ENCODE assay signal across 27 cellular contexts in genomic region chr12:124841558-124841945, GRCh38. TPM values are rescaled to one million over a fixed set of nuclear protein-coding genes. Genes with fewer than 3 reads are reported as not detected.
A peak's percentile ranks its signal among the peaks of the same experiment; 100 is the strongest.
DNase-seq lines count a peak whose midpoint lies in the region; ATAC-seq and TF ChIP-seq lines count a peak whose summit lies in the region.
"Had no signal": no experiment of that assay in that cellular context is flagged by ENCODE, and none has a peak within 500 bp of the region (broad histone marks: within the 10 kb centered on the region; RNA-seq: fewer than 3 reads in every experiment).

No MANE protein-coding gene starts in this region.

- no peak overlapping the region for H3K18ac ChIP-seq in mesendoderm (ENCODE audit: low read length)

- H3K4me2 ChIP-seq in mesendoderm (ENCODE audit: low read length), result no peak overlapping the region
- H3K4me2 ChIP-seq: hepatocyte had no signal

- no peak overlapping the region for H4K5ac ChIP-seq in mesendoderm (ENCODE audit: low read length)

- H3K36me3 Mint-ChIP-seq in brain, result peaks cover 9% of the 10 kb centered on the region
- peaks cover 0 to 6% of the 10 kb centered on the region in 2 donors for H3K36me3 Mint-ChIP-seq in activated naive CD4-positive, alpha-beta T cell treated with anti-CD3 and anti-CD28 coated beads, Interleukin-2, amount 50 U/mL, for 72 hours
- H3K36me3 Mint-ChIP-seq: activated naive CD4-positive, alpha-beta T cell treated with anti-CD3 and anti-CD28 coated beads, Interleukin-2, amount 50 U/mL, for 24 hours; natural killer cell treated with Interleukin-12 subunit alpha and Interleukin-12 subunit beta and Interleukin-15 and Interleukin-18, amount 100 ng/mL, for 72 hours had no signal

- no peaks in the 10 kb centered on the region for H3K9me3 ChIP-seq in transverse colon
- H3K9me3 ChIP-seq: uterus had no signal

- no peak overlapping the region for H3K27ac ChIP-seq in mesendoderm (ENCODE audit: low read depth, low read length)
- H3K27ac ChIP-seq in transverse colon, result peak overlapping the region; percentile 58 to 71 (median 62)
- H3K27ac ChIP-seq: hepatocyte, parathyroid adenoma, WERI-Rb-1 had no signal

- H3K4me3 ChIP-seq in mesendoderm (ENCODE audit: low read length) (no peak overlapping the region), transverse colon (no peak overlapping the region)
- H3K4me3 ChIP-seq: hepatocyte, uterus had no signal

- H3K27ac Mint-ChIP-seq in brain, result peak overlapping the region; percentile 76 to 92 (median 84)
- peak overlapping the region in 1 of 2 donors; percentile 65 for H3K27ac Mint-ChIP-seq in activated naive CD4-positive, alpha-beta T cell treated with anti-CD3 and anti-CD28 coated beads, Interleukin-2, amount 50 U/mL, for 72 hours
- H3K27ac Mint-ChIP-seq: activated naive CD4-positive, alpha-beta T cell treated with anti-CD3 and anti-CD28 coated beads, Interleukin-2, amount 50 U/mL, for 24 hours; activated T-helper 1 cell treated with anti-CD3 and anti-CD28 coated beads, Interleukin-12 subunit alpha, Interleukin-12 subunit beta, Interleukin-2, Interleukin-4 antibody, amounts not matched to agents 30 ng/mL and 10 ng/mL and 1 ng/mL, durations not matched to agents 14 hours and 24 hours and 36 hours; B cell; T-helper 2 cell treated with Interferon-gamma antibody and Interleukin-4, amounts not matched to agents 5 μg/mL and 100 μg/mL, for 36 hours had no signal

- H3K4me1 ChIP-seq in mesendoderm (ENCODE audit: control insufficient read depth, low read depth, low read length) (peaks cover 3% of the 10 kb centered on the region), transverse colon (peaks cover 9 to 50% (median 38%) of the 10 kb centered on the region in 4 donors)
- H3K4me1 ChIP-seq: parathyroid adenoma had no signal

- no peak overlapping the region for H3K23ac ChIP-seq in mesendoderm (ENCODE audit: low read length)

- H3K27me3 Mint-ChIP-seq in brain, result peaks cover 6% of the 10 kb centered on the region
- H3K27me3 Mint-ChIP-seq: activated naive CD4-positive, alpha-beta T cell treated with anti-CD3 and anti-CD28 coated beads, Interleukin-2, amount 50 U/mL, for 24 hours; B cell; effector memory CD8-positive, alpha-beta T cell; natural killer cell treated with Interleukin-12 subunit alpha and Interleukin-12 subunit beta and Interleukin-15 and Interleukin-18, amount 100 ng/mL, for 72 hours had no signal

- no peak overlapping the region for H3K4ac ChIP-seq in mesendoderm (ENCODE audit: low read depth, low read length)

- DNase-seq in Right ventricle myocardium inferior (ENCODE audit: missing footprints) (peak; percentile 23), left ventricle myocardium superior (no peak), mesendoderm (no peak), transverse colon (no peak), medulla oblongata (ENCODE audit: extremely low spot score) (no peak)
- no peak for DNase-seq in activated naive CD4-positive, alpha-beta T cell treated with anti-CD3 and anti-CD28 coated beads, Interleukin-2, amount 50 U/mL, for 72 hours (ENCODE audit: low spot score in 2 of 2)
- no peak for DNase-seq in activated naive CD4-positive, alpha-beta T cell treated with anti-CD3 and anti-CD28 coated beads, Interleukin-2, amount 50 U/mL, for 16 hours
- DNase-seq: activated CD4-positive, alpha-beta T cell treated with anti-CD3 and anti-CD28 coated beads, Interleukin-2, amount 50 U/mL, for 1 hour; DMS79 treated with DMSO at 0.1 percent for 48 hours; effector memory CD8-positive, alpha-beta T cell; foreskin melanocyte; Karpas-422; NCI-H1930; NCI-H226; NCI-H774; uterus; WERI-Rb-1 had no signal

- no peak overlapping the region for H2AK5ac ChIP-seq in mesendoderm (ENCODE audit: low read length)

- peak overlapping the region; percentile 22 for H3K56ac ChIP-seq in mesendoderm (ENCODE audit: low read length)

- no peak overlapping the region for H2BK120ac ChIP-seq in mesendoderm (ENCODE audit: low read depth, low read length)

- H3K27me3 ChIP-seq in mesendoderm (ENCODE audit: insufficient read depth, low read length, poor library complexity), result no peaks in the 10 kb centered on the region
- H3K27me3 ChIP-seq in transverse colon, result no peaks in the 10 kb centered on the region
- H3K27me3 ChIP-seq: hepatocyte, uterus had no signal

- H4K8ac ChIP-seq in mesendoderm (ENCODE audit: low read depth, low read length), result no peak overlapping the region

- peaks cover 13% of the 10 kb centered on the region for H3K79me1 ChIP-seq in mesendoderm (ENCODE audit: low read length)

- WGBS in mesendoderm (ENCODE audit: extremely low coverage, insufficient coverage, low lambda C conversion rate), result no CpG with 5 or more reads among the region's 7 CpGs
- 67 to 70% methylated on average over 1 to 7 of the region's 7 CpGs for whole genome bisulfite sequencing in transverse colon (ENCODE audit: low coverage in 1 of 2), 2 donors

- no peak overlapping the region for H3K9ac ChIP-seq in mesendoderm (ENCODE audit: low read length)
- H3K9ac ChIP-seq: parathyroid adenoma had no signal

- intact Hi-C loops in Right ventricle myocardium inferior (cut with DNase I), result no loop called here
- intact Hi-C loops in left ventricle myocardium superior (cut with micrococcal nuclease), result no loop called here
- intact Hi-C loops in transverse colon (cut with DNase I; ENCODE audit: low total_unique reads), result no loop called here

- no peak overlapping the region for H2BK5ac ChIP-seq in mesendoderm (ENCODE audit: low read length)

- in situ Hi-C loops in transverse colon (cut with MboI; ENCODE audit: low pct_ligation_motif_present in 1 of 4, low pct_unique_long_range_greater_than_20kb in 1 of 4, low sequenced_read_pairs in 3 of 4), result no loop called here

- peaks cover 66% of the 10 kb centered on the region for H3K4me1 Mint-ChIP-seq in brain
- H3K4me1 Mint-ChIP-seq: activated naive CD4-positive, alpha-beta T cell treated with anti-CD3 and anti-CD28 coated beads, Interleukin-2, amount 50 U/mL, for 24 hours; B cell had no signal

- no peaks in the 10 kb centered on the region for H3K36me3 ChIP-seq in mesendoderm (ENCODE audit: control insufficient read depth, insufficient read depth, low read length)
- H3K36me3 ChIP-seq in transverse colon, result no peaks in the 10 kb centered on the region
- H3K36me3 ChIP-seq: uterus, WERI-Rb-1 had no signal

- TF ChIP-seq CTCF in brain (conservative IDR thresholded peaks at IDR 0.05) (no peak), transverse colon (IDR thresholded peaks at IDR 0.05) (no peak)

- no peak overlapping the region for H2BK15ac ChIP-seq in mesendoderm (replicated peaks; ENCODE audit: low read depth)

- TF ChIP-seq EP300 in transverse colon (IDR thresholded peaks at IDR 0.05; ENCODE audit: low read depth), result no peak

- H3K79me2 ChIP-seq in mesendoderm (ENCODE audit: control insufficient read depth, insufficient read depth, low read length), result peaks cover 3% of the 10 kb centered on the region
- H3K79me2 ChIP-seq: parathyroid adenoma had no signal

- no peak overlapping the region for H3K4me3 Mint-ChIP-seq in brain
- H3K4me3 Mint-ChIP-seq: activated naive CD4-positive, alpha-beta T cell treated with anti-CD3 and anti-CD28 coated beads, Interleukin-2, amount 50 U/mL, for 24 hours; activated T-helper 1 cell treated with anti-CD3 and anti-CD28 coated beads, Interleukin-12 subunit alpha, Interleukin-12 subunit beta, Interleukin-2, Interleukin-4 antibody, amounts not matched to agents 30 ng/mL and 10 ng/mL and 1 ng/mL, durations not matched to agents 14 hours and 24 hours and 36 hours; B cell; effector memory CD8-positive, alpha-beta T cell; natural killer cell treated with Interleukin-12 subunit alpha and Interleukin-12 subunit beta and Interleukin-15 and Interleukin-18, amount 100 ng/mL, for 72 hours; T-helper 2 cell treated with Interferon-gamma antibody and Interleukin-4, amounts not matched to agents 5 μg/mL and 100 μg/mL, for 36 hours had no signal

- no peak for TF ChIP-seq POLR2A in transverse colon (IDR thresholded peaks at IDR 0.05)

- peaks cover 0 to 6% (median 0%) of the 10 kb centered on the region in 5 experiments for H3K9me3 Mint-ChIP-seq in brain
- no peaks in the 10 kb centered on the region for H3K9me3 Mint-ChIP-seq in activated naive CD4-positive, alpha-beta T cell treated with anti-CD3 and anti-CD28 coated beads, Interleukin-2, amount 50 U/mL, for 72 hours
- H3K9me3 Mint-ChIP-seq: activated naive CD4-positive, alpha-beta T cell treated with anti-CD3 and anti-CD28 coated beads, Interleukin-2, amount 50 U/mL, for 24 hours; activated T-helper 1 cell treated with anti-CD3 and anti-CD28 coated beads, Interleukin-12 subunit alpha, Interleukin-12 subunit beta, Interleukin-2, Interleukin-4 antibody, amounts not matched to agents 30 ng/mL and 10 ng/mL and 1 ng/mL, durations not matched to agents 14 hours and 24 hours and 36 hours; effector memory CD8-positive, alpha-beta T cell; natural killer cell treated with Interleukin-12 subunit alpha and Interleukin-12 subunit beta and Interleukin-15 and Interleukin-18, amount 100 ng/mL, for 72 hours; T-helper 2 cell treated with Interferon-gamma antibody and Interleukin-4, amounts not matched to agents 5 μg/mL and 100 μg/mL, for 36 hours had no signal

- ATAC-seq in Right ventricle myocardium inferior (no peak), left ventricle myocardium superior (no peak)
- no peak for ATAC-seq in activated naive CD4-positive, alpha-beta T cell treated with anti-CD3 and anti-CD28 coated beads, Interleukin-2, amount 50 U/mL, for 72 hours
- ATAC-seq: effector memory CD8-positive, alpha-beta T cell; esophagus mucosa; sciatic nerve had no signal

RNA-seq across cellular contexts. Expression of gene SCARB1, which starts 22.1 kb away (rescaled TPM):
- total RNA-seq in Right ventricle myocardium inferior (14.1 TPM), left ventricle myocardium superior (12.0 TPM), transverse colon (100 to 1,000 TPM in 1 of 4 donors, 10 to 100 TPM in 3; 33.7 to 252 (median 43.6) TPM)
- polyA plus RNA-seq in brain (ENCODE audit: insufficient read depth, low read depth, low replicate concordance), result 44.7 TPM
- polyA plus RNA-seq in mesendoderm (2013, experiment 1 of 2), result 55.4 TPM
- 56.4 TPM for polyA plus RNA-seq in mesendoderm (2013, experiment 2 of 2)
- total RNA-seq in activated naive CD4-positive, alpha-beta T cell treated with anti-CD3 and anti-CD28 coated beads, Interleukin-2, amount 50 U/mL, for 72 hours, result 10 to 100 TPM; 15.3 to 23.6 TPM
